In the genomic region with DNA sequence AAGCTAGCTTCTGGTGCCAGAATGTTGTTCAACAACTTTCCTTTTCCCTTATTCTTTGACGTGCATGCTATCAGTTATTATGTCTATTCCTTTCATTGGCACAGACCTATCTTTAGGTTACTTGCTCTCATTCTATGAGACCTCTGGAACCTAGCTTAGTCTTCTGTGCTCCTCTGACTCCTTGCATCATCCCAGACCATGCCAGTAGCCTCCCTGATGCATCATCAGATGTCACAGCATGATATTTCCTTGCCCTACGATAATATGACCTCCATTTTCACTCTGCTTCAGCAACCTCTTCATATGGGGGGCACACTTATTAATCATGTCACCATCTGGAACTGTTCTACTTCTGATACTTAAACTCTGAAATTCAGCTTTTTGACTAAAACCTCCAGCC, we compare ENCODE assay signal across 20 cellular contexts. TPM values are rescaled to one million over a fixed set of nuclear protein-coding genes. Genes with fewer than 3 reads are reported as not detected.
DNase-seq lines count a peak whose midpoint lies in the region; ATAC-seq, FAIRE-seq and TF ChIP-seq lines count a peak whose summit lies in the region.
"Had no signal": no experiment of that assay in that cellular context is flagged by ENCODE, and none has a peak within 500 bp of the region (broad histone marks: within the 10 kb centered on the region; RNA-seq: fewer than 3 reads in every experiment).

No MANE protein-coding gene starts in this region.

- ATAC-seq in psoas muscle (peak; percentile 67 to 84 (median 80)), GM19035 (IDR thresholded peaks at IDR 0.05; ENCODE audit: unreplicated experiment) (no peak)
- no peak for ATAC-seq in natural killer cell treated with Interleukin-12 subunit alpha and Interleukin-12 subunit beta and Interleukin-15 and Interleukin-18, amount 100 ng/mL, for 72 hours
- ATAC-seq: GM23338 had no signal

- no peaks in the 10 kb centered on the region for H3K4me1 Mint-ChIP-seq in natural killer cell treated with Interleukin-12 subunit alpha and Interleukin-12 subunit beta and Interleukin-15 and Interleukin-18, amount 100 ng/mL, for 72 hours (ENCODE audit: low read depth in 2 of 2)
- H3K4me1 Mint-ChIP-seq: GM23338 had no signal

- 26 to 71% (median 39%) methylated on average over 2 of the region's 2 CpGs for WGBS in psoas muscle, 3 donors

- no peak overlapping the region for H3K27ac Mint-ChIP-seq in natural killer cell treated with Interleukin-12 subunit alpha and Interleukin-12 subunit beta and Interleukin-15 and Interleukin-18, amount 100 ng/mL, for 72 hours
- H3K27ac Mint-ChIP-seq: CD4-positive, alpha-beta T cell; GM23338 had no signal

- peak; percentile 82 for FAIRE-seq in GM12892 (lab: Jason Lieb, UNC)
- FAIRE-seq: A204.1, D721Med, G401.6, H54, HTR-8/SVneo had no signal

- H3K4me1 ChIP-seq in SJCRH30 = peaks cover 40% of the 10 kb centered on the region
- peaks cover 8% of the 10 kb centered on the region for H3K4me1 ChIP-seq in psoas muscle
- peaks cover 4 to 9% (median 9%) of the 10 kb centered on the region in 3 donors for H3K4me1 ChIP-seq in skeletal muscle tissue (ENCODE audit: control insufficient read depth in 3 of 3, insufficient read depth in 3 of 3, low read length in 3 of 3)
- H3K4me1 ChIP-seq: Caco-2 had no signal

- intact Hi-C loops in psoas muscle (cut with DNase I) = no loop called here

- H3K27ac ChIP-seq in SJCRH30 = peak overlapping the region; percentile 98
- H3K27ac ChIP-seq in psoas muscle = peak overlapping the region; percentile 83
- peak overlapping the region; percentile 66 for H3K27ac ChIP-seq in skeletal muscle tissue (ENCODE audit: low read depth, low read length)
- H3K27ac ChIP-seq: C4-2B had no signal

- no peak for TF ChIP-seq CTCF in psoas muscle (IDR thresholded peaks at IDR 0.05)

- no peak overlapping the region for H3K4me3 Mint-ChIP-seq in natural killer cell treated with Interleukin-12 subunit alpha and Interleukin-12 subunit beta and Interleukin-15 and Interleukin-18, amount 100 ng/mL, for 72 hours
- H3K4me3 Mint-ChIP-seq: CD4-positive, alpha-beta T cell; GM23338 had no signal

- no peak for DNase-seq in GM12892 (ENCODE audit: insufficient read length)
- DNase-seq in SJCRH30 = peak in 1 of 2 experiments; percentile 6
- DNase-seq in psoas muscle = no peak
- DNase-seq in natural killer cell treated with Interleukin-12 subunit alpha and Interleukin-12 subunit beta and Interleukin-15 and Interleukin-18, amount 100 ng/mL, for 72 hours (ENCODE audit: low spot score) = no peak
- no peak for DNase-seq in NCI-H2196 treated with DMSO at 0.1 percent for 48 hours (lab: John Stamatoyannopoulos, UW; ENCODE audit: unreplicated experiment)
- DNase-seq: AML-193; Caco-2; CD4-positive, alpha-beta T cell; HCEC 1CT; IMR-90; KBM-7 had no signal

- H3K4me3 ChIP-seq in SJCRH30 (no peak overlapping the region), psoas muscle (no peak overlapping the region), skeletal muscle tissue (ENCODE audit: low read length in 3 of 3) (no peak overlapping the region)
- H3K4me3 ChIP-seq: GM23338 had no signal

- H3K9me3 ChIP-seq in SJCRH30 (replicated peaks) (no peaks in the 10 kb centered on the region), psoas muscle (no peaks in the 10 kb centered on the region), skeletal muscle tissue (ENCODE audit: control insufficient read depth in 3 of 3, low read length in 3 of 3) (no peaks in the 10 kb centered on the region)
- H3K9me3 ChIP-seq: Caco-2 had no signal

- no peak for TF ChIP-seq POLR2A in GM12892 (IDR thresholded peaks at IDR 0.05; ENCODE audit: low read depth, low read length)

- H3K36me3 ChIP-seq in SJCRH30 = no peaks in the 10 kb centered on the region; the same call in 1 of the 2 replicates
- H3K36me3 ChIP-seq in psoas muscle (ENCODE audit: insufficient read depth in 1 of 2, low read depth in 1 of 2) = no peaks in the 10 kb centered on the region
- H3K36me3 ChIP-seq in skeletal muscle tissue (ENCODE audit: control insufficient read depth in 3 of 3, insufficient read depth in 3 of 3, low read length in 3 of 3) = no peaks in the 10 kb centered on the region

- H3K27me3 ChIP-seq in SJCRH30 = no peaks in the 10 kb centered on the region
- no peaks in the 10 kb centered on the region for H3K27me3 ChIP-seq in psoas muscle (ENCODE audit: insufficient read depth in 3 of 3, low read length in 2 of 3)
- H3K27me3 ChIP-seq in skeletal muscle tissue (ENCODE audit: control insufficient read depth in 3 of 3, insufficient read depth in 3 of 3, low read length in 3 of 3) = no peaks in the 10 kb centered on the region

- no peaks in the 10 kb centered on the region for H3K36me3 Mint-ChIP-seq in natural killer cell treated with Interleukin-12 subunit alpha and Interleukin-12 subunit beta and Interleukin-15 and Interleukin-18, amount 100 ng/mL, for 72 hours

- H3K27me3 Mint-ChIP-seq in natural killer cell treated with Interleukin-12 subunit alpha and Interleukin-12 subunit beta and Interleukin-15 and Interleukin-18, amount 100 ng/mL, for 72 hours = peaks cover 0 to 7% of the 10 kb centered on the region in 2 donors
- H3K27me3 Mint-ChIP-seq: CD4-positive, alpha-beta T cell had no signal

- H3K9ac ChIP-seq in skeletal muscle tissue (ENCODE audit: low read depth in 1 of 3, low read length in 3 of 3) = no peak overlapping the region

- no peaks in the 10 kb centered on the region for H3K9me3 Mint-ChIP-seq in natural killer cell treated with Interleukin-12 subunit alpha and Interleukin-12 subunit beta and Interleukin-15 and Interleukin-18, amount 100 ng/mL, for 72 hours
- H3K9me3 Mint-ChIP-seq: CD4-positive, alpha-beta T cell; GM23338 had no signal

RNA-seq across cellular contexts. Expression of gene CLCN5, which starts 37.2 kb away (rescaled TPM):
- 0.87 TPM for polyA plus RNA-seq in GM12892 (2012; ENCODE audit: missing spikeins)
- 60.7 and 62.4 TPM in 2 replicates for total RNA-seq in SJCRH30 (2014; rRNA removed; shearing (Covaris generic))
- total RNA-seq in psoas muscle (10 to 100 TPM in 1 of 4 donors, 1 to 10 TPM in 3; 6.5 to 11.3 (median 7.9) TPM), skeletal muscle tissue (91.3 TPM)
- polyA plus RNA-seq in psoas muscle = 1 to 10 TPM; 1.9 to 4.2 (median 3.6) TPM
- total RNA-seq in natural killer cell treated with Interleukin-12 subunit alpha and Interleukin-12 subunit beta and Interleukin-15 and Interleukin-18, amount 100 ng/mL, for 72 hours = 1 to 10 TPM; 3.8 to 6.2 TPM

Comparison
In these comparisons a context has a peak if more than half of its experiments do, and no peak if none do; other contexts are left out.
1. ATAC-seq: peak in psoas muscle (4 of 4); none in natural killer cell treated with Interleukin-12 subunit alpha and Interleukin-12 subunit beta and Interleukin-15 and Interleukin-18, amount 100 ng/mL, for 72 hours (0 of 2) and GM19035 (single experiment).
2. Peak in every context shown above with its lines, with median percentiles within 50 percentile points of each other: H3K27ac ChIP-seq.